8 cellular contexts compared by ENCODE assay signal in genomic region chr1:43073490-43074230, GRCh38.
A peak's percentile ranks its signal among the peaks of the same experiment; 100 is the strongest.
DNase-seq lines count a peak whose midpoint lies in the region; ATAC-seq, FAIRE-seq and TF ChIP-seq lines count a peak whose summit lies in the region.

No MANE protein-coding gene starts in this region.

- TF ChIP-seq POLR2A in H54 (IDR thresholded peaks at IDR 0.05; ENCODE audit: low read depth, low read length), result no peak

- intact Hi-C loops in left colon (cut with DNase I, micrococcal nuclease), result loop anchor here (2.0 to 5.0 kb wide), 2 partner anchors 159 to 161 kb away; no protein-coding TSS in a partner anchor

- FAIRE-seq in H54 (lab: Jason Lieb, UNC), result peak; percentile 77

- DNase-seq in AML-193 (lab: John Stamatoyannopoulos, UW), result peak; percentile 65 to 74
- peak; percentile 80 for DNase-seq in H54 (ENCODE audit: insufficient read length, low spot score)
- peak; percentile 45 for DNase-seq in NCI-H446 treated with DMSO at 0.1 percent for 48 hours (lab: John Stamatoyannopoulos, UW)
- peak; percentile 70 for DNase-seq in activated CD4-positive, alpha-beta T cell treated with anti-CD3 and anti-CD28 coated beads for 1 hour
- peak; percentile 81 for DNase-seq in cerebellum (ENCODE audit: low spot score)
- DNase-seq in left colon, result peak; percentile 52 to 79
- peak; percentile 66 for DNase-seq in stimulated activated CD4-positive, alpha-beta T cell treated with anti-CD3 and anti-CD28 coated beads, Interleukin-4, amount 100 ng/mL, for 1 hour

- ATAC-seq in left colon, result peak; percentile 95
- ATAC-seq in GM21447 (IDR thresholded peaks at IDR 0.05; ENCODE audit: unreplicated experiment), result no peak
